In the genomic region with DNA sequence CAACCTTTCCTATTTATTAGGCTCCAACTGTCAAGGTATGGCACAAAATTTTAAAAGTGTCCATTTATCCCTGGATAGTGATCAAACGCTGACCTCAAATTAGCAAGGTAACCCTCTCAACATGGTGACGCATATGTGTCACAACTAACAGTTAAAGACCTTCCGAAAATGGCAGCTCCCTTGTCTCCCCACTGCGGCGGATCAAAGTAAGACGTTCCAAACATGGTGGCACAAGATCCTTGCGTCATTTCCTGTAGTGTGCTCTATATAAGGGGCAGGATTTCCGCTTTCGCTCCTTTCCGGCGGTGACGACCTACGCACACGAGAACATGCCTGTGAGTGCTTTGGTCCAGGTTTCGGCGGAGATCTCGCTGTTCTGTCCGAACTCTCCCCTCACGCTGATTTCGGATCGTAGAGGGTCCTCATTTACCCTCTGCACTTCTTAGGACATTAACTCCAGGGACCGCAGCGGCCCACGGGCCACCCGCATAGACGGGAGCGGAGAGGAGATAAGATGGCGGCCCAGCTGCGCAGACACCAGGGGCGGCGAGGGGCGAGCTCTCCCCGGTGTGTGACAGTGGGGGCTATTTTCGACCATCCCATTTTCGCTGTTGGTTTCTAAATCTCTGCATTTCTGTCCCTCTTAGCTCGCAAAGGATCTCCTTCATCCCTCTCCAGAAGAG, we compare ENCODE assay signal across 1 cellular context.
TF ChIP-seq lines count a peak whose summit lies in the region.

A gene (plus strand): TSS at position 295 of the 683 bp plus-strand sequence. CDS start 35 bp downstream, at position 330.

TF ChIP-seq in HepG2, 621 proteins besides CTCF, POLR2A, EP300 and RAD21 (continued from another document and continues in another):
- TF ChIP-seq, protein P1, sequence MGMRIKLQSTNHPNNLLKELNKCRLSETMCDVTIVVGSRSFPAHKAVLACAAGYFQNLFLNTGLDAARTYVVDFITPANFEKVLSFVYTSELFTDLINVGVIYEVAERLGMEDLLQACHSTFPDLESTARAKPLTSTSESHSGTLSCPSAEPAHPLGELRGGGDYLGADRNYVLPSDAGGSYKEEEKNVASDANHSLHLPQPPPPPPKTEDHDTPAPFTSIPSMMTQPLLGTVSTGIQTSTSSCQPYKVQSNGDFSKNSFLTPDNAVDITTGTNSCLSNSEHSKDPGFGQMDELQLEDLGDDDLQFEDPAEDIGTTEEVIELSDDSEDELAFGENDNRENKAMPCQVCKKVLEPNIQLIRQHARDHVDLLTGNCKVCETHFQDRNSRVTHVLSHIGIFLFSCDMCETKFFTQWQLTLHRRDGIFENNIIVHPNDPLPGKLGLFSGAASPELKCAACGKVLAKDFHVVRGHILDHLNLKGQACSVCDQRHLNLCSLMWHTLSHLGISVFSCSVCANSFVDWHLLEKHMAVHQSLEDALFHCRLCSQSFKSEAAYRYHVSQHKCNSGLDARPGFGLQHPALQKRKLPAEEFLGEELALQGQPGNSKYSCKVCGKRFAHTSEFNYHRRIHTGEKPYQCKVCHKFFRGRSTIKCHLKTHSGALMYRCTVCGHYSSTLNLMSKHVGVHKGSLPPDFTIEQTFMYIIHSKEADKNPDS (CRISPR knock-in tag; IDR thresholded peaks at IDR 0.05): no peak
- TF ChIP-seq SRSF1 (optimal IDR thresholded peaks at IDR 0.05; ENCODE audit: low read depth, low read length): peak; percentile 92
- TF ChIP-seq, protein P2, sequence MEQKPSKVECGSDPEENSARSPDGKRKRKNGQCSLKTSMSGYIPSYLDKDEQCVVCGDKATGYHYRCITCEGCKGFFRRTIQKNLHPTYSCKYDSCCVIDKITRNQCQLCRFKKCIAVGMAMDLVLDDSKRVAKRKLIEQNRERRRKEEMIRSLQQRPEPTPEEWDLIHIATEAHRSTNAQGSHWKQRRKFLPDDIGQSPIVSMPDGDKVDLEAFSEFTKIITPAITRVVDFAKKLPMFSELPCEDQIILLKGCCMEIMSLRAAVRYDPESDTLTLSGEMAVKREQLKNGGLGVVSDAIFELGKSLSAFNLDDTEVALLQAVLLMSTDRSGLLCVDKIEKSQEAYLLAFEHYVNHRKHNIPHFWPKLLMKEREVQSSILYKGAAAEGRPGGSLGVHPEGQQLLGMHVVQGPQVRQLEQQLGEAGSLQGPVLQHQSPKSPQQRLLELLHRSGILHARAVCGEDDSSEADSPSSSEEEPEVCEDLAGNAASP (CRISPR knock-in tag; IDR thresholded peaks at IDR 0.05; ENCODE audit: borderline replicate concordance): peak; percentile 65
- no peak for TF ChIP-seq MTA1 (CRISPR knock-in tag; IDR thresholded peaks at IDR 0.05; ENCODE audit: borderline replicate concordance)
- TF ChIP-seq REXO4 (CRISPR knock-in tag; IDR thresholded peaks at IDR 0.05; ENCODE audit: borderline replicate concordance): no peak
- no peak for TF ChIP-seq ZNF562 (CRISPR knock-in tag; IDR thresholded peaks at IDR 0.05; ENCODE audit: borderline replicate concordance)
- TF ChIP-seq, protein P3, sequence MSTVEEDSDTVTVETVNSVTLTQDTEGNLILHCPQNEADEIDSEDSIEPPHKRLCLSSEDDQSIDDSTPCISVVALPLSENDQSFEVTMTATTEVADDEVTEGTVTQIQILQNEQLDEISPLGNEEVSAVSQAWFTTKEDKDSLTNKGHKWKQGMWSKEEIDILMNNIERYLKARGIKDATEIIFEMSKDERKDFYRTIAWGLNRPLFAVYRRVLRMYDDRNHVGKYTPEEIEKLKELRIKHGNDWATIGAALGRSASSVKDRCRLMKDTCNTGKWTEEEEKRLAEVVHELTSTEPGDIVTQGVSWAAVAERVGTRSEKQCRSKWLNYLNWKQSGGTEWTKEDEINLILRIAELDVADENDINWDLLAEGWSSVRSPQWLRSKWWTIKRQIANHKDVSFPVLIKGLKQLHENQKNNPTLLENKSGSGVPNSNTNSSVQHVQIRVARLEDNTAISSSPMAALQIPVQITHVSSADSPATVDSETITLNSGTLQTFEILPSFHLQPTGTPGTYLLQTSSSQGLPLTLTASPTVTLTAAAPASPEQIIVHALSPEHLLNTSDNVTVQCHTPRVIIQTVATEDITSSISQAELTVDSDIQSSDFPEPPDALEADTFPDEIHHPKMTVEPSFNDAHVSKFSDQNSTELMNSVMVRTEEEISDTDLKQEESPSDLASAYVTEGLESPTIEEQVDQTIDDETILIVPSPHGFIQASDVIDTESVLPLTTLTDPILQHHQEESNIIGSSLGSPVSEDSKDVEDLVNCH (CRISPR knock-in tag; IDR thresholded peaks at IDR 0.05): no peak
- TF ChIP-seq, protein P4, sequence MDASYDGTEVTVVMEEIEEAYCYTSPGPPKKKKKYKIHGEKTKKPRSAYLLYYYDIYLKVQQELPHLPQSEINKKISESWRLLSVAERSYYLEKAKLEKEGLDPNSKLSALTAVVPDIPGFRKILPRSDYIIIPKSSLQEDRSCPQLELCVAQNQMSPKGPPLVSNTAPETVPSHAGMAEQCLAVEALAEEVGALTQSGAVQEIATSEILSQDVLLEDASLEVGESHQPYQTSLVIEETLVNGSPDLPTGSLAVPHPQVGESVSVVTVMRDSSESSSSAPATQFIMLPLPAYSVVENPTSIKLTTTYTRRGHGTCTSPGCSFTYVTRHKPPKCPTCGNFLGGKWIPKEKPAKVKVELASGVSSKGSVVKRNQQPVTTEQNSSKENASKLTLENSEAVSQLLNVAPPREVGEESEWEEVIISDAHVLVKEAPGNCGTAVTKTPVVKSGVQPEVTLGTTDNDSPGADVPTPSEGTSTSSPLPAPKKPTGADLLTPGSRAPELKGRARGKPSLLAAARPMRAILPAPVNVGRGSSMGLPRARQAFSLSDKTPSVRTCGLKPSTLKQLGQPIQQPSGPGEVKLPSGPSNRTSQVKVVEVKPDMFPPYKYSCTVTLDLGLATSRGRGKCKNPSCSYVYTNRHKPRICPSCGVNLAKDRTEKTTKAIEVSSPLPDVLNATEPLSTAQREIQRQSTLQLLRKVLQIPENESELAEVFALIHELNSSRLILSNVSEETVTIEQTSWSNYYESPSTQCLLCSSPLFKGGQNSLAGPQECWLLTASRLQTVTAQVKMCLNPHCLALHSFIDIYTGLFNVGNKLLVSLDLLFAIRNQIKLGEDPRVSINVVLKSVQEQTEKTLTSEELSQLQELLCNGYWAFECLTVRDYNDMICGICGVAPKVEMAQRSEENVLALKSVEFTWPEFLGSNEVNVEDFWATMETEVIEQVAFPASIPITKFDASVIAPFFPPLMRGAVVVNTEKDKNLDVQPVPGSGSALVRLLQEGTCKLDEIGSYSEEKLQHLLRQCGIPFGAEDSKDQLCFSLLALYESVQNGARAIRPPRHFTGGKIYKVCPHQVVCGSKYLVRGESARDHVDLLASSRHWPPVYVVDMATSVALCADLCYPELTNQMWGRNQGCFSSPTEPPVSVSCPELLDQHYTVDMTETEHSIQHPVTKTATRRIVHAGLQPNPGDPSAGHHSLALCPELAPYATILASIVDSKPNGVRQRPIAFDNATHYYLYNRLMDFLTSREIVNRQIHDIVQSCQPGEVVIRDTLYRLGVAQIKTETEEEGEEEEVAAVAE (CRISPR knock-in tag; IDR thresholded peaks at IDR 0.05; ENCODE audit: borderline replicate concordance): peak; percentile 91; the same call in 1 of the 2 replicates
- TF ChIP-seq TCF7 (IDR thresholded peaks at IDR 0.05; ENCODE audit: low read depth): peak; percentile 98
- TF ChIP-seq ZNF460 (CRISPR knock-in tag; IDR thresholded peaks at IDR 0.05; ENCODE audit: borderline replicate concordance): no peak; the same call in 1 of the 2 replicates
- no peak for TF ChIP-seq U2AF2 (IDR thresholded peaks at IDR 0.05; ENCODE audit: low read depth, low read length)
- 0 out of 2 replicates have a peak, but pooled peaks have one; percentile 30 for TF ChIP-seq ZNF670 (CRISPR knock-in tag; IDR thresholded peaks at IDR 0.05; ENCODE audit: borderline replicate concordance)
- TF ChIP-seq STAT5B (CRISPR knock-in tag; IDR thresholded peaks at IDR 0.05): no peak; the same call in 1 of the 2 replicates
- no peak for TF ChIP-seq PCBP1 (IDR thresholded peaks at IDR 0.05; ENCODE audit: borderline replicate concordance, low read depth, low read length)
- TF ChIP-seq ZNF577 (CRISPR knock-in tag; IDR thresholded peaks at IDR 0.05; ENCODE audit: borderline replicate concordance, low read depth): no peak
- TF ChIP-seq, protein P5, sequence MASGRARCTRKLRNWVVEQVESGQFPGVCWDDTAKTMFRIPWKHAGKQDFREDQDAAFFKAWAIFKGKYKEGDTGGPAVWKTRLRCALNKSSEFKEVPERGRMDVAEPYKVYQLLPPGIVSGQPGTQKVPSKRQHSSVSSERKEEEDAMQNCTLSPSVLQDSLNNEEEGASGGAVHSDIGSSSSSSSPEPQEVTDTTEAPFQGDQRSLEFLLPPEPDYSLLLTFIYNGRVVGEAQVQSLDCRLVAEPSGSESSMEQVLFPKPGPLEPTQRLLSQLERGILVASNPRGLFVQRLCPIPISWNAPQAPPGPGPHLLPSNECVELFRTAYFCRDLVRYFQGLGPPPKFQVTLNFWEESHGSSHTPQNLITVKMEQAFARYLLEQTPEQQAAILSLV (CRISPR knock-in tag; IDR thresholded peaks at IDR 0.05; ENCODE audit: borderline replicate concordance): peak; percentile 93
- peak; percentile 97 for TF ChIP-seq SAP130 (CRISPR knock-in tag; IDR thresholded peaks at IDR 0.05; ENCODE audit: low read depth)
- TF ChIP-seq ADNP (CRISPR knock-in tag; IDR thresholded peaks at IDR 0.05): no peak
- TF ChIP-seq, protein P6, sequence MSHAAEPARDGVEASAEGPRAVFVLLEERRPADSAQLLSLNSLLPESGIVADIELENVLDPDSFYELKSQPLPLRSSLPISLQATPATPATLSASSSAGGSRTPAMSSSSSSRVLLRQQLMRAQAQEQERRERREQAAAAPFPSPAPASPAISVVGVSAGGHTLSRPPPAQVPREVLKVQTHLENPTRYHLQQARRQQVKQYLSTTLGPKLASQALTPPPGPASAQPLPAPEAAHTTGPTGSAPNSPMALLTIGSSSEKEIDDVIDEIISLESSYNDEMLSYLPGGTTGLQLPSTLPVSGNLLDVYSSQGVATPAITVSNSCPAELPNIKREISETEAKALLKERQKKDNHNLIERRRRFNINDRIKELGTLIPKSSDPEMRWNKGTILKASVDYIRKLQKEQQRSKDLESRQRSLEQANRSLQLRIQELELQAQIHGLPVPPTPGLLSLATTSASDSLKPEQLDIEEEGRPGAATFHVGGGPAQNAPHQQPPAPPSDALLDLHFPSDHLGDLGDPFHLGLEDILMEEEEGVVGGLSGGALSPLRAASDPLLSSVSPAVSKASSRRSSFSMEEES (CRISPR knock-in tag; IDR thresholded peaks at IDR 0.05): peak; percentile 84
- peak; percentile 92 for TF ChIP-seq TCF7L2 (IDR thresholded peaks at IDR 0.05; ENCODE audit: low read depth, low read length)
- TF ChIP-seq ZC3H13 (CRISPR knock-in tag; IDR thresholded peaks at IDR 0.05): 0 out of 2 replicates have a peak, but pooled peaks have one; percentile 29
- TF ChIP-seq, protein P7, sequence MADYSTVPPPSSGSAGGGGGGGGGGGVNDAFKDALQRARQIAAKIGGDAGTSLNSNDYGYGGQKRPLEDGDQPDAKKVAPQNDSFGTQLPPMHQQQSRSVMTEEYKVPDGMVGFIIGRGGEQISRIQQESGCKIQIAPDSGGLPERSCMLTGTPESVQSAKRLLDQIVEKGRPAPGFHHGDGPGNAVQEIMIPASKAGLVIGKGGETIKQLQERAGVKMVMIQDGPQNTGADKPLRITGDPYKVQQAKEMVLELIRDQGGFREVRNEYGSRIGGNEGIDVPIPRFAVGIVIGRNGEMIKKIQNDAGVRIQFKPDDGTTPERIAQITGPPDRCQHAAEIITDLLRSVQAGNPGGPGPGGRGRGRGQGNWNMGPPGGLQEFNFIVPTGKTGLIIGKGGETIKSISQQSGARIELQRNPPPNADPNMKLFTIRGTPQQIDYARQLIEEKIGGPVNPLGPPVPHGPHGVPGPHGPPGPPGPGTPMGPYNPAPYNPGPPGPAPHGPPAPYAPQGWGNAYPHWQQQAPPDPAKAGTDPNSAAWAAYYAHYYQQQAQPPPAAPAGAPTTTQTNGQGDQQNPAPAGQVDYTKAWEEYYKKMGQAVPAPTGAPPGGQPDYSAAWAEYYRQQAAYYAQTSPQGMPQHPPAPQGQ (CRISPR knock-in tag; IDR thresholded peaks at IDR 0.05; ENCODE audit: borderline replicate concordance): no peak
- no peak for TF ChIP-seq ZNF225 (CRISPR knock-in tag; IDR thresholded peaks at IDR 0.05)
- 0 out of 2 replicates have a peak, but pooled peaks have one; percentile 64 for TF ChIP-seq ZNF180 (CRISPR knock-in tag; IDR thresholded peaks at IDR 0.05; ENCODE audit: borderline replicate concordance, low read depth)
- TF ChIP-seq ZNF17 (CRISPR knock-in tag; IDR thresholded peaks at IDR 0.05): no peak
- TF ChIP-seq, protein P8, sequence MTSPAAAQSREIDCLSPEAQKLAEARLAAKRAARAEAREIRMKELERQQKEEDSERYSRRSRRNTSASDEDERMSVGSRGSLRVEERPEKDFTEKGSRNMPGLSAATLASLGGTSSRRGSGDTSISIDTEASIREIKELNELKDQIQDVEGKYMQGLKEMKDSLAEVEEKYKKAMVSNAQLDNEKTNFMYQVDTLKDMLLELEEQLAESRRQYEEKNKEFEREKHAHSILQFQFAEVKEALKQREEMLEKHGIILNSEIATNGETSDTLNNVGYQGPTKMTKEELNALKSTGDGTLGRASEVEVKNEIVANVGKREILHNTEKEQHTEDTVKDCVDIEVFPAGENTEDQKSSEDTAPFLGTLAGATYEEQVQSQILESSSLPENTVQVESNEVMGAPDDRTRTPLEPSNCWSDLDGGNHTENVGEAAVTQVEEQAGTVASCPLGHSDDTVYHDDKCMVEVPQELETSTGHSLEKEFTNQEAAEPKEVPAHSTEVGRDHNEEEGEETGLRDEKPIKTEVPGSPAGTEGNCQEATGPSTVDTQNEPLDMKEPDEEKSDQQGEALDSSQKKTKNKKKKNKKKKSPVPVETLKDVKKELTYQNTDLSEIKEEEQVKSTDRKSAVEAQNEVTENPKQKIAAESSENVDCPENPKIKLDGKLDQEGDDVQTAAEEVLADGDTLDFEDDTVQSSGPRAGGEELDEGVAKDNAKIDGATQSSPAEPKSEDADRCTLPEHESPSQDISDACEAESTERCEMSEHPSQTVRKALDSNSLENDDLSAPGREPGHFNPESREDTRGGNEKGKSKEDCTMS (CRISPR knock-in tag; conservative IDR thresholded peaks at IDR 0.05): peak; percentile 92; the same call in 1 of the 2 replicates
- TF ChIP-seq, protein P9, sequence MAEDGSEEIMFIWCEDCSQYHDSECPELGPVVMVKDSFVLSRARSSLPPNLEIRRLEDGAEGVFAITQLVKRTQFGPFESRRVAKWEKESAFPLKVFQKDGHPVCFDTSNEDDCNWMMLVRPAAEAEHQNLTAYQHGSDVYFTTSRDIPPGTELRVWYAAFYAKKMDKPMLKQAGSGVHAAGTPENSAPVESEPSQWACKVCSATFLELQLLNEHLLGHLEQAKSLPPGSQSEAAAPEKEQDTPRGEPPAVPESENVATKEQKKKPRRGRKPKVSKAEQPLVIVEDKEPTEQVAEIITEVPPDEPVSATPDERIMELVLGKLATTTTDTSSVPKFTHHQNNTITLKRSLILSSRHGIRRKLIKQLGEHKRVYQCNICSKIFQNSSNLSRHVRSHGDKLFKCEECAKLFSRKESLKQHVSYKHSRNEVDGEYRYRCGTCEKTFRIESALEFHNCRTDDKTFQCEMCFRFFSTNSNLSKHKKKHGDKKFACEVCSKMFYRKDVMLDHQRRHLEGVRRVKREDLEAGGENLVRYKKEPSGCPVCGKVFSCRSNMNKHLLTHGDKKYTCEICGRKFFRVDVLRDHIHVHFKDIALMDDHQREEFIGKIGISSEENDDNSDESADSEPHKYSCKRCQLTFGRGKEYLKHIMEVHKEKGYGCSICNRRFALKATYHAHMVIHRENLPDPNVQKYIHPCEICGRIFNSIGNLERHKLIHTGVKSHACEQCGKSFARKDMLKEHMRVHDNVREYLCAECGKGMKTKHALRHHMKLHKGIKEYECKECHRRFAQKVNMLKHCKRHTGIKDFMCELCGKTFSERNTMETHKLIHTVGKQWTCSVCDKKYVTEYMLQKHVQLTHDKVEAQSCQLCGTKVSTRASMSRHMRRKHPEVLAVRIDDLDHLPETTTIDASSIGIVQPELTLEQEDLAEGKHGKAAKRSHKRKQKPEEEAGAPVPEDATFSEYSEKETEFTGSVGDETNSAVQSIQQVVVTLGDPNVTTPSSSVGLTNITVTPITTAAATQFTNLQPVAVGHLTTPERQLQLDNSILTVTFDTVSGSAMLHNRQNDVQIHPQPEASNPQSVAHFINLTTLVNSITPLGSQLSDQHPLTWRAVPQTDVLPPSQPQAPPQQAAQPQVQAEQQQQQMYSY (CRISPR knock-in tag; IDR thresholded peaks at IDR 0.05): no peak
- no peak; the same call in 1 of the 2 replicates for TF ChIP-seq ZNF317 (CRISPR knock-in tag; IDR thresholded peaks at IDR 0.05)
